Comparison of ENCODE assay signal across 8 cellular contexts in genomic region chr5:34474573-34475021, GRCh38.
DNase-seq lines count a peak whose midpoint lies in the region; ATAC-seq, FAIRE-seq and TF ChIP-seq lines count a peak whose summit lies in the region.

No MANE protein-coding gene starts in this region.

- no peak for TF ChIP-seq POLR2A in GM12878 (IDR thresholded peaks at IDR 0.05; ENCODE audit: low read depth, low read length)
- TF ChIP-seq POLR2A in suprapubic skin (IDR thresholded peaks at IDR 0.05): no peak

- DNase-seq in SIG-M5 treated with dmso at 0.1 percent for 504 hours (lab: John Stamatoyannopoulos, UW; ENCODE audit: unreplicated experiment): peak; percentile 68
- no peak for DNase-seq in SIG-M5 (lab: John Stamatoyannopoulos, UW)
- DNase-seq in NCI-H226: peak; percentile 33
- no peak for DNase-seq in GM12878 (ENCODE audit: low read depth, low spot score)
- DNase-seq in iPS-NIHi11 (ENCODE audit: low spot score): peak; percentile 71
- no peak for DNase-seq in suprapubic skin (ENCODE audit: low spot score in 2 of 2)
- DNase-seq in stimulated activated CD4-positive, alpha-beta T cell treated with anti-CD3 and anti-CD28 coated beads, Interleukin-2, amount 100 ng/mL, for 48 hours: no peak

- ATAC-seq in HG02884 (IDR thresholded peaks at IDR 0.05; ENCODE audit: unreplicated experiment) (peak; percentile 63), GM12878 (peak; percentile 76)

- H3K27me3 ChIP-seq in GM12878 (replicated peaks in 1 of 2; ENCODE audit: control insufficient read depth in 2 of 2, insufficient read depth in 2 of 2, low read length in 1 of 2) (peaks cover 0 to 2% of the 10 kb centered on the region in 2 experiments; a peak in 2 of 4 replicates), suprapubic skin (peaks cover 4% of the 10 kb centered on the region)

- no peaks in the 10 kb centered on the region for H3K79me2 ChIP-seq in GM12878 (ENCODE audit: control insufficient read depth, insufficient read depth, low read length)

- no peaks in the 10 kb centered on the region for H3K36me3 ChIP-seq in GM12878 (ENCODE audit: control insufficient read depth in 2 of 2, insufficient read depth in 2 of 2, low read length in 1 of 2)
- H3K36me3 ChIP-seq in suprapubic skin: no peaks in the 10 kb centered on the region

- H3K27ac ChIP-seq in GM12878 (ENCODE audit: control insufficient read depth, insufficient read depth) (no peak overlapping the region), suprapubic skin (no peak overlapping the region)

- POLR2A ChIA-PET in GM12878 (lab: Charles Lee): no interaction called here

- no TSS peak for BruUV-seq in GM12878 (replicated peaks; lab: Mats Ljungman, UMichigan)

- H3K4me3 ChIP-seq in GM12878: no peak overlapping the region
- H3K4me3 ChIP-seq in suprapubic skin: no peak overlapping the region

- CTCF ChIA-PET in GM12878 (lab: Yijun Ruan, JAX): interaction anchor here (0.8 to 4.1 kb wide), 16 partner anchors 9 to 1452 kb away, joined by 3 to 44 read pairs (median 6); no protein-coding TSS in a partner anchor

- TF ChIP-seq RAD21 in GM12878 (IDR thresholded peaks at IDR 0.05; ENCODE audit: insufficient read depth, low read depth, low read length): peak; percentile 90

- no peaks in the 10 kb centered on the region for H3K9me3 ChIP-seq in GM12878 (replicated peaks; ENCODE audit: control insufficient read depth, insufficient read depth, low read length)
- H3K9me3 ChIP-seq in suprapubic skin: no peaks in the 10 kb centered on the region

- TF ChIP-seq CTCF in GM12878 (IDR thresholded peaks at IDR 0.05 in 2 of 3, conservative IDR thresholded peaks at IDR 0.05 in 1 of 3; ENCODE audit: control insufficient read depth in 2 of 3, extremely low read depth in 1 of 3, insufficient read depth in 1 of 3, low read depth in 3 of 3, low read length in 3 of 3) (peak; percentile 60 to 92 (median 87)), suprapubic skin (IDR thresholded peaks at IDR 0.05) (peak; percentile 82 to 90)

- H3K4me1 ChIP-seq in GM12878 (ENCODE audit: control insufficient read depth, insufficient read depth, low read length) (no peaks in the 10 kb centered on the region), suprapubic skin (no peaks in the 10 kb centered on the region)

- SMC1A ChIA-PET in GM12878 (lab: Charles Lee; ENCODE audit: uncharacterized antibody, unreplicated experiment): interaction anchor here (0.7 to 3.4 kb wide), 7 partner anchors 17 to 704 kb away, joined by 3 to 18 read pairs (median 3); no protein-coding TSS in a partner anchor

- RAD21 ChIA-PET in GM12878 (lab: Charles Lee; ENCODE audit: unreplicated experiment): interaction anchor here (0.9 to 2.1 kb wide), 3 partner anchors 63 to 424 kb away, joined by 3 to 8 read pairs (median 3); no protein-coding TSS in a partner anchor

- no peaks in the 10 kb centered on the region for H4K20me1 ChIP-seq in GM12878 (ENCODE audit: control insufficient read depth, insufficient read depth)

- FAIRE-seq in GM12878 (lab: Jason Lieb, UNC): peak; percentile 86

- no peak for TF ChIP-seq EP300 in GM12878 (IDR thresholded peaks at IDR 0.05; ENCODE audit: borderline replicate concordance in 1 of 2, control insufficient read depth in 1 of 2, low read depth in 2 of 2, low read length in 2 of 2)
- TF ChIP-seq EP300 in suprapubic skin (IDR thresholded peaks at IDR 0.05): no peak

- WGBS in GM12878 (ENCODE audit: insufficient coverage, insufficient replicate concordance, low lambda C conversion rate, missing lambda C conversion rate): 41% methylated on average over 4 of the region's 4 CpGs
- 27% methylated on average over 4 of the region's 4 CpGs for WGBS in suprapubic skin

- intact Hi-C loops in GM12878 (cut with micrococcal nuclease; ENCODE audit: unreplicated experiment): loop anchor here (1.0 kb wide), 1 partner anchor 424 kb away; no protein-coding TSS in a partner anchor

- no peak overlapping the region for H2AFZ ChIP-seq in GM12878 (ENCODE audit: control insufficient read depth, low read depth, low read length)

- H3K4me2 ChIP-seq in GM12878 (ENCODE audit: control insufficient read depth, insufficient read depth): no peak overlapping the region

- in situ Hi-C loops in GM12878 (cut with MboI): loop anchor here (25.0 kb wide), 2 partner anchors 438 to 1037 kb away; partner anchors contain the start of genes BRIX1, RAD1 and TARS1

- H3K9ac ChIP-seq in GM12878 (ENCODE audit: control insufficient read depth, insufficient read depth, low read length): no peak overlapping the region

TF ChIP-seq in GM12878, 131 proteins besides CTCF, POLR2A, EP300 and RAD21:
- TF ChIP-seq NR2C1 (IDR thresholded peaks at IDR 0.05) (no peak), SMC3 (IDR thresholded peaks at IDR 0.05; ENCODE audit: borderline replicate concordance, low read length) (peak; percentile 66; the same call in 1 of the 2 replicates), KAT2A (conservative IDR thresholded peaks at IDR 0.05; ENCODE audit: control insufficient read depth, low read depth, low read length) (no peak), SUZ12 (IDR thresholded peaks at IDR 0.05; ENCODE audit: unreplicated experiment) (no peak), YBX1 (IDR thresholded peaks at IDR 0.05) (no peak)

Comparison
In these comparisons a context has a peak if more than half of its experiments do, and no peak if none do; other contexts are left out.
1. DNase-seq: peak in SIG-M5 treated with dmso at 0.1 percent for 504 hours (single experiment), NCI-H226 (single experiment) and iPS-NIHi11 (single experiment); none in SIG-M5 (single experiment), GM12878 (single experiment), suprapubic skin (0 of 2) and stimulated activated CD4-positive, alpha-beta T cell treated with anti-CD3 and anti-CD28 coated beads, Interleukin-2, amount 100 ng/mL, for 48 hours (0 of 2).